In the genomic region with DNA sequence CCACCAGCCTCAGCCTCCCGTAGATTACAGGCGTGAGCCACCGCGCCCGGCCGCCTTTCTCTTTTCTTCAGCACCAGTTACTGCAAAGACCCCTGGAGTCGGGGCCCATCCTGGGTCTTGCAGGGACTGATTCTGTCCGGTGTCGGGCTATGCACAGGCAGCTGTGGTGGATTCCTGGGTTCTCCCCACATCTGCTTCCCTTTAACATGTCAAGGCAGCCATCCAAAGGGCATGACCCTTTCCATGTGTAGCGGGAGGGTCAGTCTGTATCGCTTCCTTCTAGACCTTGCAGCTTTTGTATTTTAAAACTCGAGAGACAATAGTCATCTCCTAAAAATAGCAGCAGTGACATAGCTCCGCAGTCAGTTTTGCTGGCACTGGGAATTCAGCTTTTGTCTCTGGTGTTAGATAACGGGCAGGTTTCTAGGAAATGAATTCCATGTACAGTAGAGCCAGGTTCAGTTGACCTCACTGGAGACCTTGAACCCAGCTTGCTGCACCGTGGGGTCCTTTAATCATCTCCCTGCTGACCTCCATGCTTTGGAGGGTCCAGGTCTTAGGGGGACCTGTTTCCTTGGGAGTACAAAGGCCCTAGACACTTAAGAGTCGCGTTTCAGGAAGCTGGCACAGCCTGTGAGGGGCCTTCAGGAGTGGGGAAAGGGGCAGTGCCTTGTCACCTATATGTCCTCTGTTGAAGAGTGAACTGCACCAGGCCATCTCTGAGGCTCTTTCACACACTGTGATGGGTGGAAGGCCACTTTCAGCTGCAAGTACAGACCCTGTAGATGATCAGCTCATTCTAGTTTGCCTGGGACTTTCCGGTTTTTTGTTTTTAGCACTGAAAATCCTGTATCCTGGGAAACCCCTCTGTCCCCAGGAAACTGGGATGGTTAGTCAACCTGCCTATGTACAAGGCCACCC, we compare ENCODE assay signal across 8 cellular contexts. TPM values are rescaled to one million over a fixed set of nuclear protein-coding genes. Genes with fewer than 3 reads are reported as not detected.
DNase-seq lines count a peak whose midpoint lies in the region; ATAC-seq and TF ChIP-seq lines count a peak whose summit lies in the region.

No MANE protein-coding gene starts in this region.

- no peaks in the 10 kb centered on the region for H3K27me3 ChIP-seq in right atrium auricular region

- H3K9me3 ChIP-seq in right atrium auricular region = no peaks in the 10 kb centered on the region

- H3K4me3 ChIP-seq in right atrium auricular region = no peak overlapping the region

- in situ Hi-C loops in Caki2 (cut with HindIII; ENCODE audit: low pct_unique_long_range_greater_than_20kb, low sequenced_read_pairs) = no loop called here

- peak overlapping the region; percentile 14 to 64 for H3K27ac ChIP-seq in right atrium auricular region

- DNase-seq in Caki2 (ENCODE audit: low read depth) (peak; percentile 30), NCI-H69 (lab: John Stamatoyannopoulos, UW) (peak; percentile 28), right atrium auricular region (ENCODE audit: low spot score) (peak; percentile 67), NCI-H1105 treated with DMSO at 0.1 percent for 48 hours (lab: John Stamatoyannopoulos, UW) (no peak), NCI-H128 (lab: John Stamatoyannopoulos, UW; ENCODE audit: unreplicated experiment) (no peak), dedifferentiated amniotic fluid mesenchymal stem cell (ENCODE audit: extremely low spot score) (no peak)

- no peak for TF ChIP-seq CTCF in right atrium auricular region (IDR thresholded peaks at IDR 0.05)

- H3K4me1 ChIP-seq in right atrium auricular region = peaks cover 0 to 17% of the 10 kb centered on the region in 2 donors

- peak; percentile 34 for ATAC-seq in GM21515 (IDR thresholded peaks at IDR 0.05; ENCODE audit: unreplicated experiment)
- ATAC-seq in GM18511 (IDR thresholded peaks at IDR 0.05; ENCODE audit: unreplicated experiment) = no peak

- no peaks in the 10 kb centered on the region for H3K36me3 ChIP-seq in right atrium auricular region

RNA-seq across cellular contexts. Expression of gene ANKRD33B, which starts 13.8 kb away (rescaled TPM):
- total RNA-seq in Caki2 (2014; rRNA removed; shearing (Covaris generic); ENCODE audit: low replicate concordance) = 8.5 and 9.3 TPM in 2 replicates
- total RNA-seq in right atrium auricular region = 1 to 10 TPM; 1.2 to 4.7 TPM

Comparison
In these comparisons a context has a peak if more than half of its experiments do, and no peak if none do; other contexts are left out.
1. DNase-seq: peak in Caki2 (single experiment), NCI-H69 (single experiment) and right atrium auricular region (single experiment); none in NCI-H1105 treated with DMSO at 0.1 percent for 48 hours (single experiment), NCI-H128 (single experiment) and dedifferentiated amniotic fluid mesenchymal stem cell (single experiment).